Comparison of ENCODE assay signal across 1 cellular context in genomic region chr3:33067484-33067883, GRCh38.
TF ChIP-seq lines count a peak whose summit lies in the region.

No MANE protein-coding gene starts in this region.

TF ChIP-seq in K562, 482 proteins besides CTCF, POLR2A, EP300 and RAD21 (continued from another document and continues in another):
- TF ChIP-seq ATF2 (CRISPR knock-in tag; IDR thresholded peaks at IDR 0.05): no peak
- TF ChIP-seq RNF2 (IDR thresholded peaks at IDR 0.05): 0 out of 2 replicates have a peak, but pooled peaks have one; percentile 40
- TF ChIP-seq RNF219 (CRISPR knock-in tag; IDR thresholded peaks at IDR 0.05): no peak
- TF ChIP-seq XRCC5 (IDR thresholded peaks at IDR 0.05; ENCODE audit: low read depth, low read length): no peak
- TF ChIP-seq ZNF668 (CRISPR knock-in tag; IDR thresholded peaks at IDR 0.05): no peak
- TF ChIP-seq BCLAF1 (IDR thresholded peaks at IDR 0.05; ENCODE audit: borderline replicate concordance in 1 of 2, control insufficient read depth in 1 of 2, low read depth in 2 of 2, low read length in 1 of 2): no peak
- 0 out of 2 replicates have a peak, but pooled peaks have one; percentile 43 for TF ChIP-seq CREM (IDR thresholded peaks at IDR 0.05; ENCODE audit: low read depth)
- TF ChIP-seq TGIF2 (CRISPR knock-in tag; IDR thresholded peaks at IDR 0.05): no peak
- TF ChIP-seq CEBPB (tag; IDR thresholded peaks at IDR 0.05): no peak
- TF ChIP-seq ZNF124 (CRISPR knock-in tag; IDR thresholded peaks at IDR 0.05): no peak
- TF ChIP-seq ADNP (tag; IDR thresholded peaks at IDR 0.05): no peak
- no peak for TF ChIP-seq THRB (CRISPR knock-in tag; conservative IDR thresholded peaks at IDR 0.05)
- TF ChIP-seq ATF1 (CRISPR knock-in tag; IDR thresholded peaks at IDR 0.05): no peak
- TF ChIP-seq ATF1 (tag; IDR thresholded peaks at IDR 0.05): peak; percentile 70
- no peak for TF ChIP-seq TSHZ1 (CRISPR knock-in tag; IDR thresholded peaks at IDR 0.05)
- no peak for TF ChIP-seq ZNF133 (CRISPR knock-in tag; IDR thresholded peaks at IDR 0.05)
- TF ChIP-seq MLX (CRISPR knock-in tag; conservative IDR thresholded peaks at IDR 0.05): no peak
- no peak for TF ChIP-seq YY1 (IDR thresholded peaks at IDR 0.05; ENCODE audit: borderline replicate concordance in 1 of 3, control insufficient read depth in 1 of 3, extremely low read depth in 1 of 3, insufficient read depth in 3 of 3, insufficient read length in 1 of 3, insufficient replicate concordance in 2 of 3, low read depth in 1 of 3, low read length in 2 of 3)
- TF ChIP-seq BRD4 (IDR thresholded peaks at IDR 0.05): no peak
- no peak for TF ChIP-seq ZC3H8 (IDR thresholded peaks at IDR 0.05)
- TF ChIP-seq ZNF253 (CRISPR knock-in tag; conservative IDR thresholded peaks at IDR 0.05): no peak
- TF ChIP-seq ETV6 (IDR thresholded peaks at IDR 0.05; ENCODE audit: borderline replicate concordance in 1 of 2, low read depth in 2 of 2, low read length in 1 of 2): no peak
- no peak for TF ChIP-seq ETV6 (CRISPR knock-in tag; IDR thresholded peaks at IDR 0.05; ENCODE audit: borderline replicate concordance)
- TF ChIP-seq TCF7L2 (IDR thresholded peaks at IDR 0.05; ENCODE audit: low read depth, low read length): no peak
- no peak for TF ChIP-seq KDM4B (IDR thresholded peaks at IDR 0.05; ENCODE audit: borderline replicate concordance in 2 of 2, low read depth in 1 of 2)
- TF ChIP-seq CBX1 (IDR thresholded peaks at IDR 0.05; ENCODE audit: low read depth): no peak
- no peak for TF ChIP-seq NKRF (IDR thresholded peaks at IDR 0.05; ENCODE audit: borderline replicate concordance)
- TF ChIP-seq NR2C1 (IDR thresholded peaks at IDR 0.05): no peak
- TF ChIP-seq NR2C1 (tag; IDR thresholded peaks at IDR 0.05): no peak
- TF ChIP-seq ZNF592 (IDR thresholded peaks at IDR 0.05): no peak
- TF ChIP-seq ZBTB2 (IDR thresholded peaks at IDR 0.05): no peak
- TF ChIP-seq PHTF2 (CRISPR knock-in tag; IDR thresholded peaks at IDR 0.05): no peak
- TF ChIP-seq TAF1 (IDR thresholded peaks at IDR 0.05; ENCODE audit: control insufficient read depth, extremely low read depth, insufficient read depth, low read length, severe bottlenecking): no peak
- TF ChIP-seq USF1 (CRISPR knock-in tag; IDR thresholded peaks at IDR 0.05): no peak
- no peak for TF ChIP-seq PHF21A (IDR thresholded peaks at IDR 0.05; ENCODE audit: borderline replicate concordance, low read depth)
- TF ChIP-seq ZKSCAN1 (IDR thresholded peaks at IDR 0.05; ENCODE audit: low read depth, low read length): no peak
- TF ChIP-seq MED1 (CRISPR knock-in tag; IDR thresholded peaks at IDR 0.05; ENCODE audit: borderline replicate concordance): no peak
